In the genomic region with DNA sequence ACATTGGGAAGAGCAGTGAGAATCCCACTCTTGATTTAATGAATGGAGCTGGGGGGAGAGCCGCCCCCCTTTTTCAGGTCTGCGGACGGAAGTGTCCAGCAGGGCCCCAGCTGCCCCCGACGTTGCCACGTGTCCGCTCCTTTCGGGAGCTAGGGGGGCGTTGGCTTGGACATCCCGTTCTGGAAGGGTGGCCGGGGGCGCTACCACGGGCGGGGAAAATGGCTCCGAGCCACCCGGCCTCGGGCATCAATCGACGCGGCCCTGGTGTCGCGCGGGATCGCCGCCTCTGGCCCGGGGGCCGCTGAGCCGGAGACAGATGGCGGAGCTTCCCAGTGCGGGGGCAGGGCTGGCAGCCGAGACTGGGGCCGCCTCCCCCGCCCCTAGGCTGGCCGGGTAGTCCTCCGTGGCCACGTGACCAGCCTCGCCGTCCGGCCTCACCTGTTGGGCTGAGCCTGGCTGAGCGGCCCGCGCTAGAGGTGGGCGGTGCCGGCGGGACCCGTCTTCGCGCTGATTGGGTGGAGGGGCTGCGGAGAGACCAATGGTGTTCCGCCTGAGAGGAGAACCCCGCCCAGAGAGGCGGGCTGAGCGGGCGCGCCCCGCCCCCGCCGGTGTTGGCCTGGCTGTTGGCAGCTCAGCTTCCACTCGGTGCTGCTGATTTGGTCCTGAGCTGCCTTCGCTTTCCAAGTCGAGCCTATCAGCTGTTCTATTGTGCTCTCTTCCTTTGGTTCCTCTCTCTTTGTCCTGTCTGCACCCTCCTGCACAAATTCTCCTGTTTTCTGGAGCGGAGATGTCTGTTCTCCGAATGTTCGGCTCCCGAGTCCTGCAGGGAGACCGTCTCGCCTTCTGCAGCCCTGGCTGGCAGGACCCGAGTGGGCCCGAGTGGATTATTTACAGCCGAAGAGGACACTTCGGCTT, we compare ENCODE assay signal across 8 cellular contexts. TPM values are rescaled to one million over a fixed set of nuclear protein-coding genes. Genes with fewer than 3 reads are reported as not detected.
DNase-seq lines count a peak whose midpoint lies in the region; FAIRE-seq and TF ChIP-seq lines count a peak whose summit lies in the region.

No MANE protein-coding gene starts in this region.

- H3K9me3 ChIP-seq in iPS-18c (ENCODE audit: control insufficient read depth, insufficient read depth, low read length) = no peaks in the 10 kb centered on the region

- H3K36me3 ChIP-seq in bronchial epithelial cell (ENCODE audit: control insufficient read depth, insufficient read depth, low read length) = no peaks in the 10 kb centered on the region

- no peak for TF ChIP-seq CTCF in LNCaP clone FGC (IDR thresholded peaks at IDR 0.05; ENCODE audit: control insufficient read depth, extremely low read depth, insufficient read depth)
- no peak for TF ChIP-seq CTCF in bronchial epithelial cell (IDR thresholded peaks at IDR 0.05; ENCODE audit: insufficient read depth, low read length, severe bottlenecking)

- H3K4me3 ChIP-seq in LNCaP clone FGC (ENCODE audit: low read depth, low read length) (0 out of 2 replicates have a peak overlapping the region, but pooled peaks have one; percentile 13), bronchial epithelial cell (ENCODE audit: low read depth, low read length) (peak overlapping the region; percentile 55), iPS-18c (ENCODE audit: insufficient read depth, low read depth, low read length) (peak overlapping the region; percentile 70), skeletal muscle cell (ENCODE audit: low read depth, low read length) (peak overlapping the region; percentile 59)

- DNase-seq in NCI-H2081 (lab: John Stamatoyannopoulos, UW) (peak; percentile 30 to 44), NCI-H2081 treated with DMSO at 0.1 percent for 48 hours (lab: John Stamatoyannopoulos, UW) (no peak), LNCaP clone FGC (ENCODE audit: low read depth) (no peak), bronchial epithelial cell (ENCODE audit: low read depth) (peak; percentile 83), skeletal muscle cell (ENCODE audit: low read depth) (peak; percentile 87), RCC 7860 (ENCODE audit: low spot score) (no peak)
- DNase-seq in activated CD4-positive, CD25-positive, alpha-beta regulatory T cell (lab: John Stamatoyannopoulos, UW) = peak; percentile 81 to 86 (median 84)

- FAIRE-seq in bronchial epithelial cell (lab: Jason Lieb, UNC) (peak; percentile 52), RCC 7860 (lab: Jason Lieb, UNC) (no peak)

- H3K27me3 ChIP-seq in bronchial epithelial cell (ENCODE audit: control insufficient read depth, insufficient read depth, low read length) = peaks cover 3% of the 10 kb centered on the region

RNA-seq across cellular contexts. Expression of a gene that starts 8.3 kb away (rescaled TPM):
- total RNA-seq in bronchial epithelial cell = 0.26 and 0.53 TPM in 2 replicates

Comparison
In these comparisons a context has a peak if more than half of its experiments do, and no peak if none do; other contexts are left out.
1. DNase-seq: peak in NCI-H2081 (2 of 2), activated CD4-positive, CD25-positive, alpha-beta regulatory T cell (4 of 4), bronchial epithelial cell (single experiment) and skeletal muscle cell (single experiment); none in NCI-H2081 treated with DMSO at 0.1 percent for 48 hours (single experiment), LNCaP clone FGC (single experiment) and RCC 7860 (single experiment).
2. H3K4me3 ChIP-seq: peak in every context shown above with its lines; median percentile 70 in iPS-18c; 59 in skeletal muscle cell; 55 in bronchial epithelial cell; 13 in LNCaP clone FGC.